In the genomic region with DNA sequence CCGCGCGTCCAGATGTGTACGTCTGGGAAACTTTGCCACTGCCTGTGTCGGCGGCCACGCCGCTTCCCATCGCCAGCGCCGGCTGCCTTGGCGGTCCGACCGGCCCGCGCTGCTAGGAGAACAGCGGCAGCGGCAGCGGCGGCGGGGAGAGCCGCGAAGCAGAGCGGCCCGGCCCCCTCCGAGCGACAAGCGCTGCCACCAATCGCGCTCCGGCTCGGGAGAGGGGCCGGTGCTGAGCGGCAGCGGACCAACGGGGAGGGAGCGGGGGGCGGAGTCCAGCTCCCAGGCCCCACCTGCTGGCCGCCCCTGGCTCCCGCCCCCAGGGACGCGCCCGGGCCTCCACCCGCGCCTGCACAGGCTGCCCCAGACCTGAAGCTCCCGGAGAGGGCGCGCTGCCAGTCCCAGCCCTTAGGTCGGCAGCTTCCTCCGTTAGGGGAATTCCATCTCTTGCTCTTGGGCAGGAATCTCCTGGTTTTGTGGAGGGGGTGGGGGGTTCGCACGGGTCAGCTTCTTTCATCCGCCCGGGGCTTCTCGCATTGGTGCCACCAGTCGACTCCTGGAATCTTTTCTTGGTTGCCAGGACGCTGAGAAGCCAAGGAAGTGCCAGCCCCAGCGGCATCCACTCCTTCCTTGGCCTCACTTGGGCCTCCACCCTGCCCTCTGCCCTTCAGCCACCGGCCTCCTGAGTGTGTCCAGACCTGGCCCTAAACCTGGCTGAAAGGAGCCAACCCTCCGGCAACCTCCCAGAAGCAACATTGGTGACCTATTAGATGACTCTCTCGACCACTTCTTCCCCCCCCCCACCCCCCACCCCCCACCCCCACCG, we compare ENCODE assay signal across 8 cellular contexts. TPM values are rescaled to one million over a fixed set of nuclear protein-coding genes. Genes with fewer than 3 reads are reported as not detected.
DNase-seq lines count a peak whose midpoint lies in the region; ATAC-seq, FAIRE-seq and TF ChIP-seq lines count a peak whose summit lies in the region.

A gene (minus strand): TSS at position 125 of the 826 bp plus-strand sequence.

- H3K4me2 ChIP-seq in BLaER1, result peak within 1 kb of the TSS; percentile 98

- peaks cover 17% of the 10 kb centered on the region for H3K4me1 ChIP-seq in BLaER1
- H3K4me1 ChIP-seq in right lobe of liver, result peaks cover 0 to 22% (median 0%) of the 10 kb centered on the region in 4 donors

- no peaks in the 10 kb centered on the region for H3K9me3 ChIP-seq in BLaER1
- H3K9me3 ChIP-seq in right lobe of liver, result no peaks in the 10 kb centered on the region

- H3K36me3 ChIP-seq in BLaER1 (no peaks in the 10 kb centered on the region), right lobe of liver (no peaks in the 10 kb centered on the region)

- intact Hi-C loops in right lobe of liver (cut with DNase I), result no loop called here

- 14% methylated on average over 4 of the region's 62 CpGs for WGBS in right lobe of liver (ENCODE audit: insufficient coverage, low coverage, low lambda C conversion rate, missing lambda C conversion rate)

- ATAC-seq in HG03432 (IDR thresholded peaks at IDR 0.05; ENCODE audit: unreplicated experiment) (peak; percentile 98), right lobe of liver (peak; percentile 92 to 98 (median 96))

- TF ChIP-seq POLR2A in right lobe of liver (IDR thresholded peaks at IDR 0.05), result peak; percentile 91

- H3K4me3 ChIP-seq in BLaER1 (peak within 1 kb of the TSS; percentile 68), right lobe of liver (peak within 1 kb of the TSS; percentile 56 to 63 (median 62))

- no peaks in the 10 kb centered on the region for H4K20me1 ChIP-seq in BLaER1

- H3K9ac ChIP-seq in BLaER1, result peak within 1 kb of the TSS; percentile 66; the same call in 1 of the 2 replicates

- DNase-seq in GM19239 (ENCODE audit: insufficient read length, low spot score), result peak; percentile 94
- DNase-seq in NCI-H460 (ENCODE audit: extremely low read depth, low read depth), result peak; percentile 86
- DNase-seq in activated CD4-positive, alpha-beta T cell treated with anti-CD3 and anti-CD28 coated beads, Interleukin-2, amount 50 U/mL, for 1 hour, result peak; percentile 49
- peak; percentile 82 to 97 for DNase-seq in dermis microvascular lymphatic vessel endothelial cell (ENCODE audit: low read depth in 2 of 2)
- peak; percentile 96 for DNase-seq in right lobe of liver
- DNase-seq in stimulated activated CD4-positive, alpha-beta T cell treated with anti-CD3 and anti-CD28 coated beads, Interleukin-4, amount 100 ng/mL, for 1 hour, result peak; percentile 64

- H3K27ac ChIP-seq in BLaER1, result no peak within 1 kb of the TSS
- peak within 1 kb of the TSS in 2 of 3 donors; percentile 44 to 61 for H3K27ac ChIP-seq in right lobe of liver

- peak; percentile 45 to 60 (median 52) for TF ChIP-seq CTCF in right lobe of liver (IDR thresholded peaks at IDR 0.05)

- peaks cover 26% of the 10 kb centered on the region for H3K27me3 ChIP-seq in BLaER1
- no peaks in the 10 kb centered on the region for H3K27me3 ChIP-seq in right lobe of liver

- peak; percentile 84 for FAIRE-seq in GM19239 (lab: Jason Lieb, UNC)

RNA-seq across cellular contexts. Expression of the gene that starts here (rescaled TPM):
- 4.6 and 6.1 TPM in 2 replicates for total RNA-seq in NCI-H460 (2014; rRNA removed; shearing (Covaris generic))
- polyA plus RNA-seq in NCI-H460 (2014; cell fraction: nucleus; rRNA removed), result 15.1 and 19.4 TPM in 2 replicates
- 81.3 and 145 TPM in 2 replicates for total RNA-seq in dermis microvascular lymphatic vessel endothelial cell
- total RNA-seq in right lobe of liver, result 10 to 100 TPM in 3 of 6 experiments, 1 to 10 TPM in 3; 3.7 to 11.4 (median 7.8) TPM
